In genomic region chr5:160486573-160486972, GRCh38 we compare ENCODE assay signal across 8 cellular contexts.
DNase-seq lines count a peak whose midpoint lies in the region; ATAC-seq and TF ChIP-seq lines count a peak whose summit lies in the region.

No MANE protein-coding gene starts in this region.

- peaks cover 16% of the 10 kb centered on the region for H3K4me1 Mint-ChIP-seq in endodermal cell

- peak in 2 of 3 donors; percentile 43 to 50 for DNase-seq in Peyer's patch
- DNase-seq in endodermal cell = no peak
- no peak for DNase-seq in NCI-H82 treated with DMSO at 0.1 percent for 48 hours (lab: John Stamatoyannopoulos, UW; ENCODE audit: unreplicated experiment)
- DNase-seq in mesenchymal stem cell = no peak
- no peak for DNase-seq in HuH-7 (ENCODE audit: low spot score)
- no peak for DNase-seq in NCI-H446 (lab: John Stamatoyannopoulos, UW)

- H3K27me3 Mint-ChIP-seq in endodermal cell (ENCODE audit: insufficient read depth) = no peaks in the 10 kb centered on the region

- WGBS in endodermal cell (ENCODE audit: insufficient coverage in 1 of 2, insufficient read length in 1 of 2), 2 experiments = 97 to 100% methylated on average over 5 to 7 of the region's 7 CpGs
- 85% methylated on average over 7 of the region's 7 CpGs for WGBS in mesenchymal stem cell

- no peak overlapping the region for H3K4me2 ChIP-seq in mesenchymal stem cell (ENCODE audit: low read length, poor library complexity, severe bottlenecking)

- H3K27ac Mint-ChIP-seq in endodermal cell = peak overlapping the region; percentile 35

- no peak overlapping the region for H4K8ac ChIP-seq in mesenchymal stem cell (ENCODE audit: low read length)

- H3K36me3 ChIP-seq in Peyer's patch (no peaks in the 10 kb centered on the region), endodermal cell (ENCODE audit: control insufficient read depth, insufficient read depth, low read length) (no peaks in the 10 kb centered on the region), mesenchymal stem cell (ENCODE audit: control insufficient read depth in 1 of 2, insufficient read depth in 2 of 2, low read depth in 1 of 2, low read length in 2 of 2) (peaks cover 0 to 5% of the 10 kb centered on the region in 2 experiments)

- no peak overlapping the region for H2AFZ ChIP-seq in mesenchymal stem cell (ENCODE audit: low read depth, low read length)

- ATAC-seq in GM18909 (IDR thresholded peaks at IDR 0.05; ENCODE audit: poor library complexity, unreplicated experiment) (peak; percentile 67), HG02571 (IDR thresholded peaks at IDR 0.05; ENCODE audit: unreplicated experiment) (peak; percentile 41)

- H2BK120ac ChIP-seq in mesenchymal stem cell (ENCODE audit: low read depth, low read length) = no peak overlapping the region

- TF ChIP-seq CTCF in Peyer's patch (IDR thresholded peaks at IDR 0.05) (no peak), endodermal cell (conservative IDR thresholded peaks at IDR 0.05) (no peak)

- no peak overlapping the region for H2BK5ac ChIP-seq in mesenchymal stem cell (ENCODE audit: low read depth, low read length, poor library complexity, severe bottlenecking)

- H2AK5ac ChIP-seq in mesenchymal stem cell (ENCODE audit: low read length, severe bottlenecking) = no peak overlapping the region

- H3K9me3 ChIP-seq in Peyer's patch (no peaks in the 10 kb centered on the region), endodermal cell (ENCODE audit: control insufficient read depth, low read length) (no peaks in the 10 kb centered on the region), mesenchymal stem cell (ENCODE audit: control insufficient read depth, low read length) (no peaks in the 10 kb centered on the region)

- H3K4me3 Mint-ChIP-seq in endodermal cell = no peak overlapping the region

- H3K9ac ChIP-seq in endodermal cell (ENCODE audit: extremely low read depth, low read length, poor library complexity, severe bottlenecking) (no peak overlapping the region), mesenchymal stem cell (ENCODE audit: low read length) (no peak overlapping the region)

- no peak overlapping the region for H2BK15ac ChIP-seq in mesenchymal stem cell (ENCODE audit: low read depth, poor library complexity, severe bottlenecking)

- H3K23ac ChIP-seq in mesenchymal stem cell (ENCODE audit: low read length in 2 of 2) = no peak overlapping the region

- no peak for TF ChIP-seq POLR2A in Peyer's patch (IDR thresholded peaks at IDR 0.05)

- no peak overlapping the region for H3K18ac ChIP-seq in mesenchymal stem cell (ENCODE audit: low read depth in 1 of 2, low read length in 2 of 2)

- H3K4me3 ChIP-seq in Peyer's patch = no peak overlapping the region
- H3K4me3 ChIP-seq in endodermal cell (ENCODE audit: low read length) = no peak overlapping the region
- H3K4me3 ChIP-seq in mesenchymal stem cell (ENCODE audit: insufficient read depth in 1 of 2, low read depth in 1 of 2, low read length in 2 of 2) = no peak overlapping the region

- H3K4me1 ChIP-seq in Peyer's patch = no peaks in the 10 kb centered on the region
- H3K4me1 ChIP-seq in endodermal cell (ENCODE audit: control insufficient read depth, insufficient read depth, low read length) = peaks cover 2% of the 10 kb centered on the region
- H3K4me1 ChIP-seq in mesenchymal stem cell (ENCODE audit: control insufficient read depth, insufficient read depth, low read depth, low read length) = no peaks in the 10 kb centered on the region

- no peak overlapping the region for H2BK12ac ChIP-seq in mesenchymal stem cell (ENCODE audit: low read length in 2 of 2)

- H3K27me3 ChIP-seq in Peyer's patch (no peaks in the 10 kb centered on the region), endodermal cell (ENCODE audit: control insufficient read depth, insufficient read depth, low read length, poor library complexity, severe bottlenecking) (no peaks in the 10 kb centered on the region), mesenchymal stem cell (ENCODE audit: control insufficient read depth in 1 of 2, insufficient read depth in 1 of 2, low read length in 2 of 2) (no peaks in the 10 kb centered on the region)

- no peak overlapping the region for H4K91ac ChIP-seq in mesenchymal stem cell (ENCODE audit: low read length)

- no peak overlapping the region for H3K4ac ChIP-seq in mesenchymal stem cell (ENCODE audit: low read depth in 1 of 2, low read length in 2 of 2)

- no peaks in the 10 kb centered on the region for H3K36me3 Mint-ChIP-seq in endodermal cell (ENCODE audit: low read depth)

- no peaks in the 10 kb centered on the region for H3K9me3 Mint-ChIP-seq in endodermal cell

- H3K79me1 ChIP-seq in mesenchymal stem cell (replicated peaks; ENCODE audit: low read length, poor library complexity, severe bottlenecking) = peaks cover 23% of the 10 kb centered on the region

- no peak overlapping the region for H3K14ac ChIP-seq in mesenchymal stem cell (ENCODE audit: low read length in 2 of 2)

- H3K27ac ChIP-seq in Peyer's patch (no peak overlapping the region), endodermal cell (ENCODE audit: low read depth, low read length) (no peak overlapping the region), mesenchymal stem cell (ENCODE audit: low read length, poor library complexity, severe bottlenecking) (no peak overlapping the region)

Comparison
In these comparisons a context has a peak if more than half of its experiments do, and no peak if none do; other contexts are left out.
1. DNase-seq: peak in Peyer's patch (2 of 3); none in endodermal cell (single experiment), NCI-H82 treated with DMSO at 0.1 percent for 48 hours (single experiment), mesenchymal stem cell (single experiment), HuH-7 (single experiment) and NCI-H446 (0 of 2).